9 cellular contexts compared by ENCODE assay signal in the genomic region with DNA sequence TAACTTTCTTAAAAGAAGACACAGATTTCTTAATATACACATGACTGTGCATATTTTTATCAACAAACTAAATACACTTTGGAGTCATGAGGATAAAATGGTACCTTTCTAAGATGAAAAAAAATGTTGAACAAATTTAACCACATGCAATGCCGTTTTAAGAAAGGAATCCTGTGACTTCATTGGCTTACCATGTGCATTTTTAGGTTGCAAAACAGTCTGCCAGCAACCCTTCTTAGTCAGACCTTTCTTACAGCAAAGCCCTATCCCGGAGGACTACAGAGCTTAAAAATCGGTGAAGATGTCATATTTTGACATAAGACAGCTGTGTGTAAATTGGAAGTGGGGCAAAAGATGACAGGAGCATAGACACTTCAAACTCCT. TPM values are rescaled to one million over a fixed set of nuclear protein-coding genes. Genes with fewer than 3 reads are reported as not detected.
DNase-seq lines count a peak whose midpoint lies in the region; ATAC-seq and TF ChIP-seq lines count a peak whose summit lies in the region.
"Had no signal": no experiment of that assay in that cellular context is flagged by ENCODE, and none has a peak within 500 bp of the region (broad histone marks: within the 10 kb centered on the region; RNA-seq: fewer than 3 reads in every experiment).

No MANE protein-coding gene starts in this region.

- peaks cover 8% of the 10 kb centered on the region for H3K4me1 ChIP-seq in mesodermal cell (ENCODE audit: control insufficient read depth, insufficient read depth, low read length, poor library complexity, severe bottlenecking)
- H3K4me1 ChIP-seq in aorta (ENCODE audit: control insufficient read depth in 1 of 2, insufficient read depth in 2 of 2, low read length in 2 of 2) = no peaks in the 10 kb centered on the region

- 77 to 100% methylated on average over 1 to 3 of the region's 3 CpGs for WGBS in mesodermal cell (ENCODE audit: insufficient coverage in 2 of 2), 2 experiments
- 3 to 4% methylated on average over 3 of the region's 3 CpGs for WGBS in aorta, 2 donors

- H3K27me3 ChIP-seq in dorsolateral prefrontal cortex (no peaks in the 10 kb centered on the region), aorta (ENCODE audit: control insufficient read depth in 1 of 2, insufficient read depth in 2 of 2, low read length in 1 of 2) (no peaks in the 10 kb centered on the region)

- H3K27ac ChIP-seq in dorsolateral prefrontal cortex (peak overlapping the region in 46 of 59 donors; percentile 1 to 80 (median 46)), mesodermal cell (ENCODE audit: low read depth, low read length, severe bottlenecking) (peak overlapping the region; percentile 20), aorta (ENCODE audit: low read depth in 1 of 2, low read length in 2 of 2) (no peak overlapping the region)
- H3K27ac ChIP-seq: 22Rv1 had no signal

- DNase-seq in NCI-H446 treated with DMSO at 0.1 percent for 48 hours (lab: John Stamatoyannopoulos, UW) (peak; percentile 9), NCI-H446 (lab: John Stamatoyannopoulos, UW) (no peak), dorsolateral prefrontal cortex (no peak), aorta (no peak), activated gamma-delta T cell treated with Interleukin-2 at 50 U/mL for 16 hours (no peak)

- peak; percentile 87 for ATAC-seq in aorta (ENCODE audit: low FRiP score)
- ATAC-seq in GM19395 (IDR thresholded peaks at IDR 0.05; ENCODE audit: unreplicated experiment) = no peak
- ATAC-seq in HG02870 (IDR thresholded peaks at IDR 0.05; ENCODE audit: unreplicated experiment) = no peak

- H3K9me3 ChIP-seq in mesodermal cell (ENCODE audit: control insufficient read depth, low read length) (no peaks in the 10 kb centered on the region), aorta (ENCODE audit: control insufficient read depth, low read length) (no peaks in the 10 kb centered on the region)

- intact Hi-C loops in dorsolateral prefrontal cortex (cut with DNase I) = no loop called here
- intact Hi-C loops in aorta (cut with DNase I) = loop anchor here (5.0 kb wide), 3 partner anchors 41 to 129 kb away; no protein-coding TSS in a partner anchor

- TF ChIP-seq CTCF in dorsolateral prefrontal cortex (IDR thresholded peaks at IDR 0.05 in 54 of 56, conservative IDR thresholded peaks at IDR 0.05 in 2 of 56; ENCODE audit: low read depth in 1 of 56, partially characterized antibody in 56 of 56) = no peak

- H3K4me3 ChIP-seq in dorsolateral prefrontal cortex (peak overlapping the region in 28 of 59 donors; percentile 0 to 47 (median 28)), mesodermal cell (ENCODE audit: extremely low read depth, insufficient read depth, low read length, poor library complexity, severe bottlenecking) (no peak overlapping the region), aorta (ENCODE audit: low read length in 2 of 2) (peak overlapping the region in 1 of 2 donors; percentile 82)

- peaks cover 11% of the 10 kb centered on the region for H3K36me3 ChIP-seq in mesodermal cell (ENCODE audit: control insufficient read depth, insufficient read depth, low read length)
- H3K36me3 ChIP-seq in aorta (ENCODE audit: control insufficient read depth in 1 of 2, insufficient read depth in 2 of 2, low read length in 1 of 2) = no peaks in the 10 kb centered on the region

RNA-seq across cellular contexts. Expression of gene GASK1B, which starts 51.6 kb away (rescaled TPM):
- total RNA-seq in dorsolateral prefrontal cortex (10 to 100 TPM; 23.9 to 74.1 (median 43.0) TPM), aorta (100 to 1,000 TPM; 116 to 173 TPM)
- 86.3 TPM for polyA plus RNA-seq in mesodermal cell (2013, experiment 1 of 2)
- 87.7 TPM for polyA plus RNA-seq in mesodermal cell (2013, experiment 2 of 2)
- polyA plus RNA-seq in aorta = 10 to 100 TPM; 28.5 to 62.5 TPM

Comparison
In these comparisons a context has a peak if more than half of its experiments do, and no peak if none do; other contexts are left out.
1. H3K27ac ChIP-seq: peak in dorsolateral prefrontal cortex (46 of 59) and mesodermal cell (single experiment); none in aorta (0 of 2).
2. intact Hi-C loops: an anchor here in aorta (5.0 kb wide); none called in dorsolateral prefrontal cortex.